Comparison of ENCODE assay signal across 24 cellular contexts in genomic region chr13:74346960-74347359, GRCh38.
"Had no signal": no experiment of that assay in that cellular context is flagged by ENCODE, and none has a peak within 500 bp of the region (broad histone marks: within the 10 kb centered on the region; RNA-seq: fewer than 3 reads in every experiment).

No MANE protein-coding gene starts in this region.

- ATAC-seq: activated CD8-positive, alpha-beta T cell treated with anti-CD3 and anti-CD28 coated beads, Interleukin-2, amount 10 ng/mL, durations not matched to agents 7 days and 5 days; activated naive CD8-positive, alpha-beta T cell treated with anti-CD3 and anti-CD28 coated beads, Interleukin-2, amount 50 U/mL, for 24 hours; heart right ventricle; natural killer cell treated with Interleukin-12 subunit alpha and Interleukin-12 subunit beta and Interleukin-15 and Interleukin-18, amount 100 ng/mL, for 72 hours; right cardiac atrium; stimulated activated naive CD8-positive, alpha-beta T cell treated with anti-CD3 and anti-CD28 coated beads, Interleukin-15, Interleukin-2, amounts not matched to agents 100 U/mL and 50 U/mL, for 24 hours had no signal

- FAIRE-seq: kidney had no signal

- H3K4me3 Mint-ChIP-seq: activated CD8-positive, alpha-beta T cell treated with anti-CD3 and anti-CD28 coated beads, Interleukin-2, amount 10 ng/mL, durations not matched to agents 7 days and 5 days; activated naive CD8-positive, alpha-beta T cell treated with anti-CD3 and anti-CD28 coated beads, Interleukin-2, amount 50 U/mL, for 24 hours; activated T-helper 1 cell treated with anti-CD3 and anti-CD28 coated beads, Interleukin-12 subunit alpha, Interleukin-12 subunit beta, Interleukin-2, Interleukin-4 antibody, amounts not matched to agents 30 ng/mL and 10 ng/mL and 1 ng/mL, durations not matched to agents 14 hours and 24 hours and 36 hours; brain; dendritic cell treated with granulocyte-macrophage colony-stimulating factor and Interleukin-4, amounts not matched to agents 40 ng/mL and 50 ng/mL, for 4 days; natural killer cell treated with Interleukin-12 subunit alpha and Interleukin-12 subunit beta and Interleukin-15 and Interleukin-18, amount 100 ng/mL, for 72 hours; T-helper 1 cell treated with Interleukin-12 subunit alpha and Interleukin-12 subunit beta and Interleukin-4 antibody, amounts not matched to agents 30 μg/mL and 1 μg/mL, for 36 hours had no signal

- H3K27ac ChIP-seq: heart right ventricle, left ventricle myocardium inferior, parathyroid adenoma, upper lobe of left lung had no signal

- H3K4me1 Mint-ChIP-seq: brain had no signal

- H3K79me2 ChIP-seq: parathyroid adenoma had no signal

- H3K27me3 Mint-ChIP-seq: activated naive CD8-positive, alpha-beta T cell treated with anti-CD3 and anti-CD28 coated beads, Interleukin-2, amount 50 U/mL, for 24 hours; dendritic cell treated with granulocyte-macrophage colony-stimulating factor and Interleukin-4, amounts not matched to agents 40 ng/mL and 50 ng/mL, for 4 days had no signal

- H3K9ac ChIP-seq: parathyroid adenoma had no signal

- H3K27ac Mint-ChIP-seq: activated CD8-positive, alpha-beta T cell treated with anti-CD3 and anti-CD28 coated beads, Interleukin-2, amount 10 ng/mL, durations not matched to agents 7 days and 5 days; activated naive CD8-positive, alpha-beta T cell treated with anti-CD3 and anti-CD28 coated beads, Interleukin-2, amount 50 U/mL, for 24 hours; activated T-helper 1 cell treated with anti-CD3 and anti-CD28 coated beads, Interleukin-12 subunit alpha, Interleukin-12 subunit beta, Interleukin-2, Interleukin-4 antibody, amounts not matched to agents 30 ng/mL and 10 ng/mL and 1 ng/mL, durations not matched to agents 14 hours and 24 hours and 36 hours; brain; dendritic cell treated with granulocyte-macrophage colony-stimulating factor and Interleukin-4, amounts not matched to agents 40 ng/mL and 50 ng/mL, for 4 days; natural killer cell treated with Interleukin-12 subunit alpha and Interleukin-12 subunit beta and Interleukin-15 and Interleukin-18, amount 100 ng/mL, for 72 hours; T-helper 1 cell treated with Interleukin-12 subunit alpha and Interleukin-12 subunit beta and Interleukin-4 antibody, amounts not matched to agents 30 μg/mL and 1 μg/mL, for 36 hours had no signal

- H3K9me3 ChIP-seq: upper lobe of left lung had no signal

- H3K4me1 ChIP-seq: heart right ventricle, left ventricle myocardium inferior, parathyroid adenoma, upper lobe of left lung had no signal

- H3K27me3 ChIP-seq: heart right ventricle, upper lobe of left lung had no signal

- H3K4me3 ChIP-seq: heart right ventricle, left ventricle myocardium inferior, upper lobe of left lung had no signal

- H3K36me3 ChIP-seq: heart right ventricle, left ventricle myocardium inferior, upper lobe of left lung had no signal

- DNase-seq: activated CD4-positive, alpha-beta T cell treated with anti-CD3 and anti-CD28 coated beads for 1 hour; activated CD4-positive, alpha-beta T cell treated with anti-CD3 and anti-CD28 coated beads, Interleukin-2, amount 50 U/mL, for 1 hour; activated CD8-positive, alpha-beta T cell treated with anti-CD3 and anti-CD28 coated beads, Interleukin-2, amount 10 ng/mL, durations not matched to agents 7 days and 5 days; activated gamma-delta T cell; activated naive CD4-positive, alpha-beta T cell treated with anti-CD3 and anti-CD28 coated beads, Interleukin-2, amount 50 U/mL, for 16 hours; activated naive CD8-positive, alpha-beta T cell treated with anti-CD3 and anti-CD28 coated beads, Interleukin-2, amount 50 U/mL, for 24 hours; caudate nucleus; effector CD4-positive, alpha-beta T cell; erythroblast; foreskin fibroblast; heart right ventricle; kidney; left ventricle myocardium inferior; stimulated activated CD4-positive, alpha-beta T cell treated with anti-CD3 and anti-CD28 coated beads, Interleukin-12 subunit alpha, Interleukin-12 subunit beta, amount 100 ng/mL, for 4 hours; stimulated activated CD4-positive, alpha-beta T cell treated with anti-CD3 and anti-CD28 coated beads, Interleukin-4, amount 100 ng/mL, for 4 hours; stimulated activated naive CD8-positive, alpha-beta T cell treated with anti-CD3 and anti-CD28 coated beads, Interleukin-15, Interleukin-2, amounts not matched to agents 100 U/mL and 50 U/mL, for 24 hours had no signal

- H2AFZ ChIP-seq: parathyroid adenoma had no signal
